15 cellular contexts compared by ENCODE assay signal in the genomic region with DNA sequence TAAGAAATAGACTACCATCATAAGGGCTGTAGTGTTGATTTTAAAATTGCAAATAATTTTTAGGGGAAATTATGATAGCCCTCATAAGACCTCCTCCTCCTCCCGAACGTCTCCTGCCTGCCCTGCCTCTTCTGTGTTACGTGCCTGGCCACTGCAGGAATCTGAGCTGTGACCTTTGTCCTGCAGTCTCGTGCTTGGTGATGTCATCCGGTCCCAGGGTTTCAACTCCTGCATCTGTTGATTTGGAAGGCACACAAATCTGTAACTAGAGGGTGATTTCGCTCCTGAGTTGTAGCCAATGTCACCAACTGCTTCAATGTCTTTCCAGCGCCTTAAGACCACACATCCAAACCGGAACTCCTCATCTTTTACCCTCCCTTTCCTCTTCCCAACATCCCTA.
DNase-seq lines count a peak whose midpoint lies in the region; ATAC-seq and TF ChIP-seq lines count a peak whose summit lies in the region.
"Had no signal": no experiment of that assay in that cellular context is flagged by ENCODE, and none has a peak within 500 bp of the region (broad histone marks: within the 10 kb centered on the region; RNA-seq: fewer than 3 reads in every experiment).

No MANE protein-coding gene starts in this region.

- DNase-seq in DMS 273 (lab: John Stamatoyannopoulos, UW; ENCODE audit: unreplicated experiment) (peak; percentile 37), DMS 273 treated with DMSO at 0.1 percent for 48 hours (lab: John Stamatoyannopoulos, UW) (no peak), foreskin keratinocyte (no peak), mucosa of descending colon (peak; percentile 68 to 74 (median 69))
- DNase-seq in activated T-cell treated with anti-CD3 and anti-CD28 coated beads, Interleukin-2, amount 50 U/mL, for 4 hours, result no peak
- DNase-seq: DMS79; effector CD8-positive, alpha-beta T cell; NCI-H2029; T1000 had no signal

- ATAC-seq in foreskin keratinocyte (no peak), mucosa of descending colon (peak; percentile 97), HG02938 (IDR thresholded peaks at IDR 0.05; ENCODE audit: unreplicated experiment) (no peak), GM21367 (IDR thresholded peaks at IDR 0.05; ENCODE audit: unreplicated experiment) (no peak), HG03095 (IDR thresholded peaks at IDR 0.05; ENCODE audit: unreplicated experiment) (no peak)
- ATAC-seq in activated T-cell treated with anti-CD3 and anti-CD28 coated beads, Interleukin-2, amount 50 U/mL, for 4 hours, result no peak

- peaks cover 3% of the 10 kb centered on the region for H3K36me3 Mint-ChIP-seq in activated T-cell treated with anti-CD3 and anti-CD28 coated beads, Interleukin-2, amount 50 U/mL, for 4 hours (ENCODE audit: insufficient read depth)

- H3K27me3 Mint-ChIP-seq in activated T-cell treated with anti-CD3 and anti-CD28 coated beads, Interleukin-2, amount 50 U/mL, for 4 hours (ENCODE audit: low read depth), result no peaks in the 10 kb centered on the region
- H3K27me3 Mint-ChIP-seq: IgD-negative memory B cell had no signal

- H3K9me3 Mint-ChIP-seq in activated T-cell treated with anti-CD3 and anti-CD28 coated beads, Interleukin-2, amount 50 U/mL, for 4 hours, result no peaks in the 10 kb centered on the region
- H3K9me3 Mint-ChIP-seq: IgD-negative memory B cell had no signal

- no peak overlapping the region for H3K4me3 ChIP-seq in mucosa of descending colon

- H3K27ac ChIP-seq in foreskin keratinocyte, result peak overlapping the region; percentile 44
- H3K27ac ChIP-seq: 22Rv1, parathyroid adenoma had no signal

- H3K4me1 Mint-ChIP-seq in activated T-cell treated with anti-CD3 and anti-CD28 coated beads, Interleukin-2, amount 50 U/mL, for 4 hours (ENCODE audit: low read depth), result no peaks in the 10 kb centered on the region
- H3K4me1 Mint-ChIP-seq: IgD-negative memory B cell had no signal

- H3K4me3 Mint-ChIP-seq in activated T-cell treated with anti-CD3 and anti-CD28 coated beads, Interleukin-2, amount 50 U/mL, for 4 hours, result no peak overlapping the region
- H3K4me3 Mint-ChIP-seq: IgD-negative memory B cell had no signal

- TF ChIP-seq CTCF in foreskin keratinocyte (conservative IDR thresholded peaks at IDR 0.05) (no peak), mucosa of descending colon (IDR thresholded peaks at IDR 0.05) (no peak)

- peaks cover 20% of the 10 kb centered on the region for H3K4me1 ChIP-seq in foreskin keratinocyte
- no peaks in the 10 kb centered on the region for H3K4me1 ChIP-seq in mucosa of descending colon (ENCODE audit: low read depth)

- intact Hi-C loops in mucosa of descending colon (cut with DNase I, micrococcal nuclease), result no loop called here

- no peaks in the 10 kb centered on the region for H3K9me3 ChIP-seq in mucosa of descending colon

- no peaks in the 10 kb centered on the region for H3K27me3 ChIP-seq in foreskin keratinocyte

- no peaks in the 10 kb centered on the region for H3K36me3 ChIP-seq in mucosa of descending colon (ENCODE audit: low read depth)

Comparison
In these comparisons a context has a peak if more than half of its experiments do, and no peak if none do; other contexts are left out.
1. DNase-seq: peak in DMS 273 (single experiment) and mucosa of descending colon (3 of 3); none in DMS 273 treated with DMSO at 0.1 percent for 48 hours (single experiment), foreskin keratinocyte (0 of 2) and activated T-cell treated with anti-CD3 and anti-CD28 coated beads, Interleukin-2, amount 50 U/mL, for 4 hours (single experiment).